Comparison of ENCODE assay signal across 8 cellular contexts in the genomic region with DNA sequence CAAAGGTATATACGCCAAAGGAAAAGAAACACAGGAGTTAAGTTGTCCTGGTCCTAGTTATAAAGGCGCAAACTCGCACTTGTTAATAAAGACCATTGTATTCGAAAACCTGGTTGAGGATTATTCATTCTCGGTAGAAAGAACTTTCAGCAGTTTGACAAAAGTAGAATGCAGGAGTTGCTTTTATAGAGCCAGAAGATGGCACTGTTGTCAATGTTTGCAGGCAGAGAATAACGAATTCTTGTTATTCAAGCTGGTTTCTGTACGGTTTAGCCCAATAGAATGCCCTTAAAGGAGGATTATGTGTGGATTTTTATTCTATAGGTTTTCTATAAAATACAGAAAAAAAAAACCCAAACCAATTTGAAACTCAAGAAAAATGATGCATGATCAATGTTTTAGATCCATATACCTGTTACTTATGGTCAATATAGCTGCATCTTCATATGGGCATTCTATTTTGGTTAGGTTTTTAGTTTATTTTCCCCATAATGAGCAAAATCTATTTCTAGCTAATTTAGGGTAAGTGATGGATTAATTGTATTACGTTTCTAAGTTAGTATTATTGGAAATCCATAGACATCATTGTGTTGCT.
DNase-seq lines count a peak whose midpoint lies in the region; ATAC-seq, FAIRE-seq and TF ChIP-seq lines count a peak whose summit lies in the region.

No MANE protein-coding gene starts in this region.

- peak in 1 of 3 donors; percentile 35 for ATAC-seq in natural killer cell
- no peak for ATAC-seq in natural killer cell treated with Interleukin-12 subunit alpha and Interleukin-12 subunit beta and Interleukin-15 and Interleukin-18, amount 100 ng/mL, for 72 hours
- ATAC-seq in activated T-helper 17 cell treated with anti-CD3 and anti-CD28 coated beads, Interleukin-2, amount 50 U/mL, for 72 hours (replicated peaks): no peak

- TF ChIP-seq CTCF in natural killer cell (IDR thresholded peaks at IDR 0.05) (peak; percentile 57), HL-60 (IDR thresholded peaks at IDR 0.05; ENCODE audit: insufficient read depth, low read length) (peak; percentile 45), OCI-LY1 (IDR thresholded peaks at IDR 0.05; ENCODE audit: low read length) (peak; percentile 64)

- no peaks in the 10 kb centered on the region for H3K36me3 ChIP-seq in OCI-LY1 (ENCODE audit: insufficient read depth, low read length)

- no peaks in the 10 kb centered on the region for H3K4me1 ChIP-seq in OCI-LY1 (ENCODE audit: insufficient read depth, low read length, severe bottlenecking)

- peaks cover 11% of the 10 kb centered on the region for H3K27me3 ChIP-seq in HL-60 (ENCODE audit: insufficient read depth, poor library complexity, severe bottlenecking)
- no peaks in the 10 kb centered on the region for H3K27me3 ChIP-seq in OCI-LY1 (ENCODE audit: insufficient read depth, low read length)

- H3F3A ChIP-seq in OCI-LY1 (ENCODE audit: insufficient read depth, low read length): no peaks in the 10 kb centered on the region

- H3K4me3 Mint-ChIP-seq in natural killer cell: no peak overlapping the region
- no peak overlapping the region for H3K4me3 Mint-ChIP-seq in natural killer cell treated with Interleukin-12 subunit alpha and Interleukin-12 subunit beta and Interleukin-15 and Interleukin-18, amount 100 ng/mL, for 72 hours
- no peak overlapping the region for H3K4me3 Mint-ChIP-seq in activated T-helper 17 cell treated with anti-CD3 and anti-CD28 coated beads, Interleukin-2, amount 50 U/mL, for 72 hours
- no peak overlapping the region for H3K4me3 Mint-ChIP-seq in activated naive CD8-positive, alpha-beta T cell treated with anti-CD3 and anti-CD28 coated beads for 36 hours

- no peaks in the 10 kb centered on the region for H3K79me2 ChIP-seq in OCI-LY1 (ENCODE audit: insufficient read depth, low read length)

- FAIRE-seq in colon (lab: Jason Lieb, UNC): peak; percentile 88

- no peaks in the 10 kb centered on the region for H3K9me3 ChIP-seq in OCI-LY1 (ENCODE audit: low read length)

- H3K27ac ChIP-seq in HL-60 (replicated peaks) (no peak overlapping the region), OCI-LY1 (ENCODE audit: low read depth, low read length, poor library complexity, severe bottlenecking) (no peak overlapping the region)

- H3K36me3 Mint-ChIP-seq in natural killer cell: no peaks in the 10 kb centered on the region
- H3K36me3 Mint-ChIP-seq in natural killer cell treated with Interleukin-12 subunit alpha and Interleukin-12 subunit beta and Interleukin-15 and Interleukin-18, amount 100 ng/mL, for 72 hours: no peaks in the 10 kb centered on the region
- H3K36me3 Mint-ChIP-seq in activated T-helper 17 cell treated with anti-CD3 and anti-CD28 coated beads, Interleukin-2, amount 50 U/mL, for 72 hours (ENCODE audit: low read depth): no peaks in the 10 kb centered on the region
- no peaks in the 10 kb centered on the region for H3K36me3 Mint-ChIP-seq in activated naive CD8-positive, alpha-beta T cell treated with anti-CD3 and anti-CD28 coated beads for 36 hours

- H4K20me1 ChIP-seq in OCI-LY1 (ENCODE audit: insufficient read depth, low read length): no peaks in the 10 kb centered on the region

- DNase-seq in natural killer cell (no peak), HL-60 (ENCODE audit: low read depth in 1 of 2, low spot score in 1 of 2) (no peak), midbrain (lab: John Stamatoyannopoulos, UW) (peak; percentile 66)
- no peak for DNase-seq in natural killer cell treated with Interleukin-12 subunit alpha and Interleukin-12 subunit beta and Interleukin-15 and Interleukin-18, amount 100 ng/mL, for 72 hours (ENCODE audit: low spot score)
- DNase-seq in activated naive CD8-positive, alpha-beta T cell treated with anti-CD3 and anti-CD28 coated beads for 36 hours: no peak

- no peaks in the 10 kb centered on the region for H3K4me1 Mint-ChIP-seq in natural killer cell
- H3K4me1 Mint-ChIP-seq in natural killer cell treated with Interleukin-12 subunit alpha and Interleukin-12 subunit beta and Interleukin-15 and Interleukin-18, amount 100 ng/mL, for 72 hours (ENCODE audit: low read depth in 2 of 2): no peaks in the 10 kb centered on the region
- H3K4me1 Mint-ChIP-seq in activated T-helper 17 cell treated with anti-CD3 and anti-CD28 coated beads, Interleukin-2, amount 50 U/mL, for 72 hours: no peaks in the 10 kb centered on the region
- peaks cover 2% of the 10 kb centered on the region for H3K4me1 Mint-ChIP-seq in activated naive CD8-positive, alpha-beta T cell treated with anti-CD3 and anti-CD28 coated beads for 36 hours

- no peak overlapping the region for H3K4me3 ChIP-seq in HL-60 (replicated peaks; ENCODE audit: insufficient read depth, low read length)
- no peak overlapping the region for H3K4me3 ChIP-seq in OCI-LY1 (ENCODE audit: low read depth, low read length, poor library complexity, severe bottlenecking)

- no peaks in the 10 kb centered on the region for H3K9me3 Mint-ChIP-seq in natural killer cell
- no peaks in the 10 kb centered on the region for H3K9me3 Mint-ChIP-seq in natural killer cell treated with Interleukin-12 subunit alpha and Interleukin-12 subunit beta and Interleukin-15 and Interleukin-18, amount 100 ng/mL, for 72 hours
- H3K9me3 Mint-ChIP-seq in activated T-helper 17 cell treated with anti-CD3 and anti-CD28 coated beads, Interleukin-2, amount 50 U/mL, for 72 hours: no peaks in the 10 kb centered on the region
- no peaks in the 10 kb centered on the region for H3K9me3 Mint-ChIP-seq in activated naive CD8-positive, alpha-beta T cell treated with anti-CD3 and anti-CD28 coated beads for 36 hours

- intact Hi-C loops in natural killer cell (cut with micrococcal nuclease): loop anchor here (1.0 kb wide), 2 partner anchors 1174 to 1425 kb away; no protein-coding TSS in a partner anchor

- no peaks in the 10 kb centered on the region for H3K9me2 ChIP-seq in OCI-LY1 (ENCODE audit: low read depth, low read length)

- no peak overlapping the region for H3K4me2 ChIP-seq in OCI-LY1 (ENCODE audit: low read length)

- no peak overlapping the region for H3K9ac ChIP-seq in OCI-LY1 (ENCODE audit: low read length)

- no peak overlapping the region for H3K27ac Mint-ChIP-seq in natural killer cell
- H3K27ac Mint-ChIP-seq in natural killer cell treated with Interleukin-12 subunit alpha and Interleukin-12 subunit beta and Interleukin-15 and Interleukin-18, amount 100 ng/mL, for 72 hours: no peak overlapping the region
- H3K27ac Mint-ChIP-seq in activated T-helper 17 cell treated with anti-CD3 and anti-CD28 coated beads, Interleukin-2, amount 50 U/mL, for 72 hours: no peak overlapping the region
- no peak overlapping the region for H3K27ac Mint-ChIP-seq in activated naive CD8-positive, alpha-beta T cell treated with anti-CD3 and anti-CD28 coated beads for 36 hours

- peaks cover 17 to 29% of the 10 kb centered on the region in 2 donors for H3K27me3 Mint-ChIP-seq in natural killer cell (ENCODE audit: low read depth in 2 of 2)
- peaks cover 15 to 42% of the 10 kb centered on the region in 2 donors for H3K27me3 Mint-ChIP-seq in natural killer cell treated with Interleukin-12 subunit alpha and Interleukin-12 subunit beta and Interleukin-15 and Interleukin-18, amount 100 ng/mL, for 72 hours
- H3K27me3 Mint-ChIP-seq in activated T-helper 17 cell treated with anti-CD3 and anti-CD28 coated beads, Interleukin-2, amount 50 U/mL, for 72 hours: peaks cover 39% of the 10 kb centered on the region
- H3K27me3 Mint-ChIP-seq in activated naive CD8-positive, alpha-beta T cell treated with anti-CD3 and anti-CD28 coated beads for 36 hours: peaks cover 67% of the 10 kb centered on the region

- no peak overlapping the region for H2AFZ ChIP-seq in OCI-LY1 (ENCODE audit: low read length)
